In genomic region chr9:114852050-114852594, GRCh38 we compare ENCODE assay signal across 12 cellular contexts. TPM values are rescaled to one million over a fixed set of nuclear protein-coding genes. Genes with fewer than 3 reads are reported as not detected.
A peak's percentile ranks its signal among the peaks of the same experiment; 100 is the strongest.
DNase-seq lines count a peak whose midpoint lies in the region; ATAC-seq and TF ChIP-seq lines count a peak whose summit lies in the region.
"Had no signal": no experiment of that assay in that cellular context is flagged by ENCODE, and none has a peak within 500 bp of the region (broad histone marks: within the 10 kb centered on the region; RNA-seq: fewer than 3 reads in every experiment).

No MANE protein-coding gene starts in this region.

- DNase-seq in AG04449 (ENCODE audit: low read depth, low spot score), result peak; percentile 44
- DNase-seq in LoVo (ENCODE audit: low spot score), result peak; percentile 56
- peak; percentile 13 for DNase-seq in mammary epithelial cell
- DNase-seq in right lobe of liver, result no peak
- DNase-seq in tibial artery, result no peak
- no peak for DNase-seq in kidney glomerular epithelial cell (lab: John Stamatoyannopoulos, UW)
- no peak for DNase-seq in HAP-1 (ENCODE audit: low spot score in 2 of 2)
- DNase-seq: activated CD4-positive, alpha-beta T cell treated with anti-CD3 and anti-CD28 coated beads for 1 hour; dermis blood vessel endothelial cell; NCI-H446 treated with DMSO at 0.1 percent for 48 hours; SHP77 treated with DMSO at 0.1 percent for 48 hours had no signal

- H3K36me3 ChIP-seq in mammary epithelial cell (ENCODE audit: insufficient read depth, low read length), result no peaks in the 10 kb centered on the region
- H3K36me3 ChIP-seq in right lobe of liver, result no peaks in the 10 kb centered on the region
- no peaks in the 10 kb centered on the region for H3K36me3 ChIP-seq in tibial artery
- no peaks in the 10 kb centered on the region for H3K36me3 ChIP-seq in HAP-1 (replicated peaks)

- H4K20me1 ChIP-seq in mammary epithelial cell (ENCODE audit: insufficient read depth, low read length), result no peaks in the 10 kb centered on the region

- no peak overlapping the region for H3K9ac ChIP-seq in mammary epithelial cell (ENCODE audit: insufficient read depth, low read length)

- TF ChIP-seq POLR2A in right lobe of liver (IDR thresholded peaks at IDR 0.05), result no peak

- no peaks in the 10 kb centered on the region for H3K9me3 ChIP-seq in mammary epithelial cell (replicated peaks; ENCODE audit: insufficient read depth, low read length)
- no peaks in the 10 kb centered on the region for H3K9me3 ChIP-seq in right lobe of liver
- H3K9me3 ChIP-seq in tibial artery, result no peaks in the 10 kb centered on the region
- H3K9me3 ChIP-seq in HAP-1, result no peaks in the 10 kb centered on the region

- H3K79me2 ChIP-seq in mammary epithelial cell (ENCODE audit: insufficient read depth, low read length), result no peaks in the 10 kb centered on the region

- POLR2A ChIA-PET in AG04449 (lab: Yijun Ruan, JAX), result no interaction called here

- H3K27me3 ChIP-seq in mammary epithelial cell (ENCODE audit: insufficient read depth, low read length) (no peaks in the 10 kb centered on the region), right lobe of liver (no peaks in the 10 kb centered on the region), tibial artery (no peaks in the 10 kb centered on the region), HAP-1 (ENCODE audit: low read depth) (no peaks in the 10 kb centered on the region; the same call in 1 of the 2 replicates)

- WGBS in mammary epithelial cell (ENCODE audit: low coverage, missing lambda C conversion rate), result 71% methylated on average over 4 of the region's 4 CpGs
- WGBS in right lobe of liver (ENCODE audit: insufficient coverage, low coverage, low lambda C conversion rate, missing lambda C conversion rate), result 46% methylated on average over 4 of the region's 4 CpGs

- in situ Hi-C loops in mammary epithelial cell (cut with MboI; ENCODE audit: low sequenced_read_pairs in 2 of 2), result no loop called here
- in situ Hi-C loops in HAP-1 (cut with MboI; ENCODE audit: low sequenced_read_pairs), result no loop called here

- BruUV-seq in mammary epithelial cell (replicated peaks; lab: Mats Ljungman, UMichigan), result no TSS peak

- H3K4me3 ChIP-seq in AG04449 (ENCODE audit: low read depth, low read length) (no peak overlapping the region), mammary epithelial cell (replicated peaks in 1 of 3; ENCODE audit: insufficient read depth in 1 of 3, low read depth in 2 of 3, low read length in 3 of 3) (no peak overlapping the region), right lobe of liver (no peak overlapping the region), tibial artery (no peak overlapping the region), HAP-1 (no peak overlapping the region)

- H3K4me1 ChIP-seq in mammary epithelial cell (ENCODE audit: insufficient read depth, low read length) (peaks cover 6% of the 10 kb centered on the region), right lobe of liver (no peaks in the 10 kb centered on the region), tibial artery (peaks cover 0 to 31% (median 0%) of the 10 kb centered on the region in 4 donors), HAP-1 (no peaks in the 10 kb centered on the region)

- CTCF ChIA-PET in AG04449 (lab: Yijun Ruan, JAX) (no interaction called here), mammary epithelial cell (lab: Charles Lee; ENCODE audit: low non-redundant PET) (no interaction called here)

- H2AFZ ChIP-seq in mammary epithelial cell (ENCODE audit: low read depth, low read length), result no peak overlapping the region

- H3K27ac ChIP-seq in mammary epithelial cell (ENCODE audit: insufficient read depth, low read depth, low read length) (no peak overlapping the region), right lobe of liver (no peak overlapping the region), tibial artery (no peak overlapping the region)

- peak; percentile 22 to 57 (median 42) for ATAC-seq in right lobe of liver
- no peak for ATAC-seq in HG02763 (IDR thresholded peaks at IDR 0.05; ENCODE audit: unreplicated experiment)

- intact Hi-C loops in mammary epithelial cell (cut with micrococcal nuclease), result no loop called here
- intact Hi-C loops in right lobe of liver (cut with DNase I), result no loop called here
- intact Hi-C loops in tibial artery (cut with DNase I; ENCODE audit: low total_unique reads), result no loop called here

- no peak overlapping the region for H3K4me2 ChIP-seq in mammary epithelial cell (ENCODE audit: insufficient read depth, low read depth, low read length)

- TF ChIP-seq CTCF in AG04449 (IDR thresholded peaks at IDR 0.05; ENCODE audit: insufficient read depth, low read length, missing control alignments) (no peak), mammary epithelial cell (conservative IDR thresholded peaks at IDR 0.05 in 1 of 2, IDR thresholded peaks at IDR 0.05 in 1 of 2; ENCODE audit: extremely low read depth in 1 of 2, insufficient read depth in 1 of 2, low read depth in 1 of 2, low read length in 2 of 2) (no peak), right lobe of liver (IDR thresholded peaks at IDR 0.05) (no peak), tibial artery (IDR thresholded peaks at IDR 0.05) (no peak)

- dilution Hi-C loops in mammary epithelial cell (cut with HindIII; ENCODE audit: low sequenced_read_pairs), result no loop called here

RNA-seq across cellular contexts. Expression of gene TNFSF15, which starts 46.3 kb away (rescaled TPM):
- total RNA-seq in mammary epithelial cell (1 to 10 TPM; 1.3 to 2.1 TPM), right lobe of liver (under 1 TPM in 5 of 6 experiments, not detected in 1; 0.04 to 0.35 (median 0.06) TPM)
- polyA plus RNA-seq in mammary epithelial cell, result 0.74 TPM
- 0.62 TPM for polyA minus RNA-seq in mammary epithelial cell

Comparison
In these comparisons a context has a peak if more than half of its experiments do, and no peak if none do; other contexts are left out.
1. DNase-seq: peak in AG04449 (single experiment), LoVo (single experiment) and mammary epithelial cell (single experiment); none in right lobe of liver (0 of 3), tibial artery (0 of 2), kidney glomerular epithelial cell (single experiment) and HAP-1 (0 of 2).